1 cellular context compared by ENCODE assay signal in the genomic region with DNA sequence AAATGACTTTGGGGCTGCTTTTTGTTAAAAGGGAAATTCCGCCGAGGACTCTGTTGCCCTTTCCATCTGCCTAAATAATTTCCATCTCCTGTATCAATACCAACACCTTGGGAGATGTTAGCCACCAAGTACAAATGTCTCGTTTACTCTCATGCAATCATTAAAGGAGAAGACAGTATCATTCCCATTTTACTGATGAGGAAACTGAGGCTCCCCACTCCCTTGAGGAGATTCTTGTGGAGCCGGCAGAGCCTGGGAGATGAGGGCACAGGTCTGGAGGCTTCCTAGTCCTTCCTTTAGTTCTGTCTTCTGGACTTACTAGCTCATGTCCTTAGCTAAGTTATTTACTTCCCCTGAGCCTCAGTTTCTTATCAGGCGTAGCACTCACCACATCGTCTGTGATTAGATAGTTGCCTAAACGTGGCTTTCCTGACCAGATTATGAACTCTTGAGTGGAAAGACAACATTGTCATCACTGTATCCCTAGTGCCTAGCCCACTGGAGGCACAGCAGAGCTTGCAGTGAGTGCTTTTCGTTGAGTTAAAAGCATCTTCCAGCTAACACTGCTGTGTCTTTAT.
TF ChIP-seq lines count a peak whose summit lies in the region.

No MANE protein-coding gene starts in this region.

TF ChIP-seq in WTC11, 78 proteins besides CTCF, POLR2A, EP300 and RAD21 (continued from another document):
- TF ChIP-seq ERG (CRISPR knock-in tag; IDR thresholded peaks at IDR 0.05) (no peak), ARID4B (CRISPR knock-in tag; IDR thresholded peaks at IDR 0.05; ENCODE audit: borderline replicate concordance) (no peak), MLX (CRISPR knock-in tag; IDR thresholded peaks at IDR 0.05) (no peak), EMX1 (CRISPR knock-in tag; IDR thresholded peaks at IDR 0.05) (no peak), E2F1 (CRISPR knock-in tag; IDR thresholded peaks at IDR 0.05) (no peak), KAT7 (CRISPR knock-in tag; IDR thresholded peaks at IDR 0.05; ENCODE audit: borderline replicate concordance) (no peak)
- TF ChIP-seq, protein P1, sequence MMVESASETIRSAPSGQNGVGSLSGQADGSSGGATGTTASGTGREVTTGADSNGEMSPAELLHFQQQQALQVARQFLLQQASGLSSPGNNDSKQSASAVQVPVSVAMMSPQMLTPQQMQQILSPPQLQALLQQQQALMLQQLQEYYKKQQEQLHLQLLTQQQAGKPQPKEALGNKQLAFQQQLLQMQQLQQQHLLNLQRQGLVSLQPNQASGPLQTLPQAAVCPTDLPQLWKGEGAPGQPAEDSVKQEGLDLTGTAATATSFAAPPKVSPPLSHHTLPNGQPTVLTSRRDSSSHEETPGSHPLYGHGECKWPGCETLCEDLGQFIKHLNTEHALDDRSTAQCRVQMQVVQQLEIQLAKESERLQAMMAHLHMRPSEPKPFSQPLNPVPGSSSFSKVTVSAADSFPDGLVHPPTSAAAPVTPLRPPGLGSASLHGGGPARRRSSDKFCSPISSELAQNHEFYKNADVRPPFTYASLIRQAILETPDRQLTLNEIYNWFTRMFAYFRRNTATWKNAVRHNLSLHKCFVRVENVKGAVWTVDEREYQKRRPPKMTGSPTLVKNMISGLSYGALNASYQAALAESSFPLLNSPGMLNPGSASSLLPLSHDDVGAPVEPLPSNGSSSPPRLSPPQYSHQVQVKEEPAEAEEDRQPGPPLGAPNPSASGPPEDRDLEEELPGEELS (CRISPR knock-in tag; IDR thresholded peaks at IDR 0.05), result no peak
- TF ChIP-seq, protein P2, sequence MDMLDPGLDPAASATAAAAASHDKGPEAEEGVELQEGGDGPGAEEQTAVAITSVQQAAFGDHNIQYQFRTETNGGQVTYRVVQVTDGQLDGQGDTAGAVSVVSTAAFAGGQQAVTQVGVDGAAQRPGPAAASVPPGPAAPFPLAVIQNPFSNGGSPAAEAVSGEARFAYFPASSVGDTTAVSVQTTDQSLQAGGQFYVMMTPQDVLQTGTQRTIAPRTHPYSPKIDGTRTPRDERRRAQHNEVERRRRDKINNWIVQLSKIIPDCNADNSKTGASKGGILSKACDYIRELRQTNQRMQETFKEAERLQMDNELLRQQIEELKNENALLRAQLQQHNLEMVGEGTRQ (CRISPR knock-in tag; IDR thresholded peaks at IDR 0.05), result no peak
- TF ChIP-seq, protein P3, sequence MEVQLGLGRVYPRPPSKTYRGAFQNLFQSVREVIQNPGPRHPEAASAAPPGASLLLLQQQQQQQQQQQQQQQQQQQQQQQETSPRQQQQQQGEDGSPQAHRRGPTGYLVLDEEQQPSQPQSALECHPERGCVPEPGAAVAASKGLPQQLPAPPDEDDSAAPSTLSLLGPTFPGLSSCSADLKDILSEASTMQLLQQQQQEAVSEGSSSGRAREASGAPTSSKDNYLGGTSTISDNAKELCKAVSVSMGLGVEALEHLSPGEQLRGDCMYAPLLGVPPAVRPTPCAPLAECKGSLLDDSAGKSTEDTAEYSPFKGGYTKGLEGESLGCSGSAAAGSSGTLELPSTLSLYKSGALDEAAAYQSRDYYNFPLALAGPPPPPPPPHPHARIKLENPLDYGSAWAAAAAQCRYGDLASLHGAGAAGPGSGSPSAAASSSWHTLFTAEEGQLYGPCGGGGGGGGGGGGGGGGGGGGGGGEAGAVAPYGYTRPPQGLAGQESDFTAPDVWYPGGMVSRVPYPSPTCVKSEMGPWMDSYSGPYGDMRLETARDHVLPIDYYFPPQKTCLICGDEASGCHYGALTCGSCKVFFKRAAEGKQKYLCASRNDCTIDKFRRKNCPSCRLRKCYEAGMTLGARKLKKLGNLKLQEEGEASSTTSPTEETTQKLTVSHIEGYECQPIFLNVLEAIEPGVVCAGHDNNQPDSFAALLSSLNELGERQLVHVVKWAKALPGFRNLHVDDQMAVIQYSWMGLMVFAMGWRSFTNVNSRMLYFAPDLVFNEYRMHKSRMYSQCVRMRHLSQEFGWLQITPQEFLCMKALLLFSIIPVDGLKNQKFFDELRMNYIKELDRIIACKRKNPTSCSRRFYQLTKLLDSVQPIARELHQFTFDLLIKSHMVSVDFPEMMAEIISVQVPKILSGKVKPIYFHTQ (CRISPR knock-in tag; IDR thresholded peaks at IDR 0.05), result no peak
